11 cellular contexts compared by ENCODE assay signal in genomic region chr2:74894261-74895030, GRCh38.
DNase-seq lines count a peak whose midpoint lies in the region; ATAC-seq and TF ChIP-seq lines count a peak whose summit lies in the region.
"Had no signal": no experiment of that assay in that cellular context is flagged by ENCODE, and none has a peak within 500 bp of the region (broad histone marks: within the 10 kb centered on the region; RNA-seq: fewer than 3 reads in every experiment).

No MANE protein-coding gene starts in this region.

- TF ChIP-seq POLR2A in transverse colon (IDR thresholded peaks at IDR 0.05), result no peak

- H3K27me3 ChIP-seq in RWPE2 (ENCODE audit: insufficient read depth, poor library complexity, severe bottlenecking), result no peaks in the 10 kb centered on the region
- no peaks in the 10 kb centered on the region for H3K27me3 ChIP-seq in thoracic aorta (replicated peaks; ENCODE audit: insufficient read depth)
- H3K27me3 ChIP-seq in transverse colon, result no peaks in the 10 kb centered on the region

- TF ChIP-seq EP300 in transverse colon (IDR thresholded peaks at IDR 0.05; ENCODE audit: low read depth), result no peak

- in situ Hi-C loops in transverse colon (cut with MboI; ENCODE audit: low pct_ligation_motif_present in 1 of 4, low pct_unique_long_range_greater_than_20kb in 1 of 4, low sequenced_read_pairs in 3 of 4), result no loop called here

- ATAC-seq in RWPE2 (ENCODE audit: low read depth) (peak; percentile 40; the same call in 1 of the 3 replicates), thoracic aorta (ENCODE audit: insufficient number of reproducible peaks, low FRiP score, low read depth) (no peak), GM19395 (IDR thresholded peaks at IDR 0.05; ENCODE audit: unreplicated experiment) (no peak), HG02840 (IDR thresholded peaks at IDR 0.05; ENCODE audit: low FRiP score, unreplicated experiment) (no peak)

- H3K4me3 ChIP-seq in RWPE2 (ENCODE audit: severe bottlenecking) (no peak overlapping the region), fibroblast of the aortic adventitia (ENCODE audit: low read depth, low read length) (no peak overlapping the region), thoracic aorta (no peak overlapping the region), transverse colon (no peak overlapping the region)

- TF ChIP-seq CTCF in RWPE2 (IDR thresholded peaks at IDR 0.05; ENCODE audit: poor library complexity, severe bottlenecking) (no peak), fibroblast of the aortic adventitia (IDR thresholded peaks at IDR 0.05; ENCODE audit: insufficient read depth, low read length) (no peak), thoracic aorta (IDR thresholded peaks at IDR 0.05) (no peak), transverse colon (IDR thresholded peaks at IDR 0.05) (no peak)

- H3K4me1 ChIP-seq in RWPE2 (ENCODE audit: insufficient read depth, poor library complexity, severe bottlenecking) (peaks cover 25% of the 10 kb centered on the region), thoracic aorta (ENCODE audit: control insufficient read depth in 1 of 2, low read depth in 2 of 2) (peaks cover 0 to 18% of the 10 kb centered on the region in 2 donors), transverse colon (no peaks in the 10 kb centered on the region)

- 94 to 100% methylated on average over 6 of the region's 6 CpGs for WGBS in transverse colon (ENCODE audit: low coverage in 1 of 2), 2 donors

- intact Hi-C loops in transverse colon (cut with DNase I; ENCODE audit: low total_unique reads), result no loop called here

- H3K27ac ChIP-seq in RWPE2 (ENCODE audit: poor library complexity, severe bottlenecking), result peak overlapping the region; percentile 91
- peak overlapping the region; percentile 49 to 65 for H3K27ac ChIP-seq in thoracic aorta
- H3K27ac ChIP-seq in transverse colon, result no peak overlapping the region

- peak; percentile 43 for DNase-seq in activated CD8-positive, alpha-beta memory T cell treated with anti-CD3 and anti-CD28 coated beads, Interleukin-2, amount 50 U/mL, for 48 hours
- no peak for DNase-seq in activated CD8-positive, alpha-beta memory T cell treated with anti-CD3 and anti-CD28 coated beads, Interleukin-2, amount 50 U/mL, for 4 hours
- DNase-seq in RWPE2 (ENCODE audit: low spot score), result no peak
- peak; percentile 86 for DNase-seq in fibroblast of the aortic adventitia (ENCODE audit: low read depth)
- DNase-seq in thoracic aorta (ENCODE audit: low spot score), result no peak
- no peak for DNase-seq in transverse colon
- DNase-seq: AML-193, NCI-H2107, nephron progenitor cell had no signal

- H3K36me3 ChIP-seq in RWPE2 (ENCODE audit: low read depth) (peaks cover 44% of the 10 kb centered on the region), thoracic aorta (no peaks in the 10 kb centered on the region), transverse colon (peaks cover 0 to 16% (median 0%) of the 10 kb centered on the region in 4 donors)

- H3K9me3 ChIP-seq in RWPE2 (ENCODE audit: severe bottlenecking) (no peaks in the 10 kb centered on the region), thoracic aorta (no peaks in the 10 kb centered on the region), transverse colon (no peaks in the 10 kb centered on the region)

Comparison
In these comparisons a context has a peak if more than half of its experiments do, and no peak if none do; other contexts are left out.
1. DNase-seq: peak in activated CD8-positive, alpha-beta memory T cell treated with anti-CD3 and anti-CD28 coated beads, Interleukin-2, amount 50 U/mL, for 48 hours (single experiment) and fibroblast of the aortic adventitia (single experiment); none in activated CD8-positive, alpha-beta memory T cell treated with anti-CD3 and anti-CD28 coated beads, Interleukin-2, amount 50 U/mL, for 4 hours (single experiment), RWPE2 (single experiment), thoracic aorta (single experiment) and transverse colon (single experiment).
2. H3K27ac ChIP-seq: peak in RWPE2 (single experiment) and thoracic aorta (2 of 2); none in transverse colon (0 of 4).